In genomic region chr22:20777420-20778177, GRCh38 we compare ENCODE assay signal across 8 cellular contexts. TPM values are rescaled to one million over a fixed set of nuclear protein-coding genes. Genes with fewer than 3 reads are reported as not detected.
DNase-seq lines count a peak whose midpoint lies in the region; ATAC-seq, FAIRE-seq and TF ChIP-seq lines count a peak whose summit lies in the region.

No MANE protein-coding gene starts in this region.

- intact Hi-C loops in esophagus squamous epithelium (cut with DNase I): no loop called here

- FAIRE-seq in H54 (lab: Jason Lieb, UNC): peak; percentile 57

- TF ChIP-seq CTCF in esophagus squamous epithelium (IDR thresholded peaks at IDR 0.05): peak in 1 of 6 experiments; percentile 13

- 56 to 57% methylated on average over 7 to 10 of the region's 10 CpGs for WGBS in esophagus squamous epithelium, 2 donors

- no peaks in the 10 kb centered on the region for H3K9me3 ChIP-seq in esophagus squamous epithelium

- peak; percentile 50 for DNase-seq in H54 (ENCODE audit: insufficient read length, low spot score)
- DNase-seq in NCI-H82 (lab: John Stamatoyannopoulos, UW): peak; percentile 63
- no peak for DNase-seq in esophagus squamous epithelium (lab: John Stamatoyannopoulos, UW)
- DNase-seq in renal cortical epithelial cell (ENCODE audit: low read depth): peak; percentile 49
- no peak for DNase-seq in activated CD8-positive, alpha-beta memory T cell treated with anti-CD3 and anti-CD28 coated beads, Interleukin-2, amount 50 U/mL, for 4 hours
- DNase-seq in epidermal melanocyte (ENCODE audit: insufficient read length, low spot score): no peak

- no peaks in the 10 kb centered on the region for H3K27me3 ChIP-seq in esophagus squamous epithelium

- H3K27ac ChIP-seq in esophagus squamous epithelium: peak overlapping the region; percentile 69 to 82 (median 76)

- peaks cover 5 to 28% (median 8%) of the 10 kb centered on the region in 3 donors for H3K4me1 ChIP-seq in esophagus squamous epithelium

- no peak overlapping the region for H3K4me3 ChIP-seq in esophagus squamous epithelium

- peaks cover 0 to 22% (median 2%) of the 10 kb centered on the region in 3 donors for H3K36me3 ChIP-seq in esophagus squamous epithelium

- ATAC-seq in HG03097 (IDR thresholded peaks at IDR 0.05; ENCODE audit: low FRiP score, unreplicated experiment) (no peak), GM21786 (IDR thresholded peaks at IDR 0.05; ENCODE audit: unreplicated experiment) (no peak)

- no peak for TF ChIP-seq POLR2A in H54 (IDR thresholded peaks at IDR 0.05; ENCODE audit: low read depth, low read length)
- peak in 1 of 4 donors; percentile 20 for TF ChIP-seq POLR2A in esophagus squamous epithelium (IDR thresholded peaks at IDR 0.05)

RNA-seq across cellular contexts. Expression of gene SERPIND1, which starts 3.7 kb away (rescaled TPM):
- total RNA-seq in esophagus squamous epithelium (under 1 TPM in 2 of 4 donors, not detected in 2; 0.38 to 0.42 TPM), renal cortical epithelial cell (not detected in 2 replicates)

Comparison
In these comparisons a context has a peak if more than half of its experiments do, and no peak if none do; other contexts are left out.
1. DNase-seq: peak in H54 (single experiment), NCI-H82 (single experiment) and renal cortical epithelial cell (single experiment); none in esophagus squamous epithelium (single experiment), activated CD8-positive, alpha-beta memory T cell treated with anti-CD3 and anti-CD28 coated beads, Interleukin-2, amount 50 U/mL, for 4 hours (single experiment) and epidermal melanocyte (single experiment).